ENCODE assay signal across 25 cellular contexts in genomic region chr14:72804653-72805180, GRCh38.
DNase-seq lines count a peak whose midpoint lies in the region; ATAC-seq and TF ChIP-seq lines count a peak whose summit lies in the region.
"Had no signal": no experiment of that assay in that cellular context is flagged by ENCODE, and none has a peak within 500 bp of the region (broad histone marks: within the 10 kb centered on the region; RNA-seq: fewer than 3 reads in every experiment).

No MANE protein-coding gene starts in this region.

- POLR2A ChIA-PET in WTC11 (lab: Charles Lee), result no interaction called here

- no peak for TF ChIP-seq EP300 in suprapubic skin (IDR thresholded peaks at IDR 0.05)

- no peak for TF ChIP-seq POLR2A in suprapubic skin (IDR thresholded peaks at IDR 0.05)
- TF ChIP-seq POLR2A in body of pancreas (IDR thresholded peaks at IDR 0.05), result no peak

- H3K9ac ChIP-seq in iPS-18a (ENCODE audit: low read length) (no peak overlapping the region), colonic mucosa (ENCODE audit: low read depth in 2 of 2, low read length in 2 of 2) (no peak overlapping the region)

- H3K9me2 ChIP-seq in GM23338 (ENCODE audit: insufficient read depth), result peaks cover 12% of the 10 kb centered on the region

- peaks cover 6% of the 10 kb centered on the region; the same call in 1 of the 2 replicates for H3K4me1 ChIP-seq in GM23338 (ENCODE audit: insufficient read depth)
- peaks cover 12% of the 10 kb centered on the region for H3K4me1 ChIP-seq in iPS-18a (ENCODE audit: control insufficient read depth, low read depth, low read length)
- H3K4me1 ChIP-seq in suprapubic skin, result no peaks in the 10 kb centered on the region
- H3K4me1 ChIP-seq in colonic mucosa, result no peaks in the 10 kb centered on the region
- H3K4me1 ChIP-seq in body of pancreas, result no peaks in the 10 kb centered on the region
- H3K4me1 ChIP-seq: BE2C, Peyer's patch, vagina had no signal

- H3K4me1 Mint-ChIP-seq in GM23338, result peaks cover 21% of the 10 kb centered on the region
- peaks cover 24% of the 10 kb centered on the region for H3K4me1 Mint-ChIP-seq in WTC11

- CTCF ChIA-PET in WTC11 (lab: Charles Lee), result no interaction called here

- H3K36me3 Mint-ChIP-seq in GM23338 (ENCODE audit: low read depth), result peaks cover 4% of the 10 kb centered on the region
- peaks cover 4% of the 10 kb centered on the region; the same call in 1 of the 2 replicates for H3K36me3 Mint-ChIP-seq in WTC11
- H3K36me3 Mint-ChIP-seq: CD8-positive, alpha-beta T cell had no signal

- no peak overlapping the region for H2AFZ ChIP-seq in GM23338

- H3K9me3 Mint-ChIP-seq in GM23338 (peaks cover 8% of the 10 kb centered on the region; the same call in 2 of the 3 replicates), WTC11 (peaks cover 21% of the 10 kb centered on the region)
- H3K9me3 Mint-ChIP-seq: CD8-positive, alpha-beta T cell had no signal

- H3K27me3 Mint-ChIP-seq in GM23338 (ENCODE audit: insufficient read depth, low read depth, poor library complexity), result peaks cover 55% of the 10 kb centered on the region
- H3K27me3 Mint-ChIP-seq in WTC11 (ENCODE audit: low read depth), result peaks cover 85% of the 10 kb centered on the region
- H3K27me3 Mint-ChIP-seq: naive B cell had no signal

- intact Hi-C loops in colonic mucosa (cut with DNase I), result no loop called here
- intact Hi-C loops in body of pancreas (cut with DNase I), result no loop called here

- 51% methylated on average over 5 of the region's 5 CpGs for WGBS in suprapubic skin
- 57 to 72% methylated on average over 5 of the region's 5 CpGs for WGBS in body of pancreas, 2 donors

- peaks cover 55% of the 10 kb centered on the region for H3K27me3 ChIP-seq in GM23338 (ENCODE audit: insufficient read depth)
- H3K27me3 ChIP-seq in iPS-18a (ENCODE audit: control insufficient read depth, insufficient read depth, low read length), result peaks cover 33% of the 10 kb centered on the region
- H3K27me3 ChIP-seq in suprapubic skin, result no peaks in the 10 kb centered on the region
- no peaks in the 10 kb centered on the region for H3K27me3 ChIP-seq in colonic mucosa
- H3K27me3 ChIP-seq in body of pancreas, result no peaks in the 10 kb centered on the region
- H3K27me3 ChIP-seq: BE2C, gastroesophageal sphincter, Peyer's patch, vagina had no signal

- no peaks in the 10 kb centered on the region for H4K20me1 ChIP-seq in GM23338 (replicated peaks; ENCODE audit: insufficient read depth)

- H3K36me3 ChIP-seq in GM23338 (ENCODE audit: insufficient read depth) (no peaks in the 10 kb centered on the region), iPS-18a (ENCODE audit: control insufficient read depth, low read depth, low read length) (no peaks in the 10 kb centered on the region), suprapubic skin (no peaks in the 10 kb centered on the region), colonic mucosa (no peaks in the 10 kb centered on the region), body of pancreas (replicated peaks in 1 of 2; ENCODE audit: insufficient read depth in 1 of 2, low read depth in 2 of 2) (no peaks in the 10 kb centered on the region)
- H3K36me3 ChIP-seq: BE2C, gastroesophageal sphincter, Peyer's patch, vagina had no signal

- no peaks in the 10 kb centered on the region for H3F3A ChIP-seq in GM23338 (replicated peaks; ENCODE audit: low read depth)

- ATAC-seq in GM23338 (no peak), WTC11 (no peak; the same call in none of the 2 replicates), GM21390 (IDR thresholded peaks at IDR 0.05; ENCODE audit: unreplicated experiment) (no peak), body of pancreas (no peak)
- ATAC-seq: activated CD4-positive, CD25-positive, alpha-beta regulatory T cell treated with anti-CD3 and anti-CD28 coated beads, Interleukin-2, amount 50 U/mL, for 24 hours; activated T-cell treated with anti-CD3 and anti-CD28 coated beads, Interleukin-2, amount 50 U/mL, for 72 hours; CD8-positive, alpha-beta T cell; gastroesophageal sphincter had no signal

- H3K27ac Mint-ChIP-seq in GM23338, result no peak overlapping the region
- H3K27ac Mint-ChIP-seq in WTC11, result peak overlapping the region; percentile 28; the same call in 1 of the 2 replicates
- H3K27ac Mint-ChIP-seq: activated T-cell treated with anti-CD3 and anti-CD28 coated beads, Interleukin-2, amount 50 U/mL, for 72 hours; CD8-positive, alpha-beta T cell had no signal

- DNase-seq in GM23338 (ENCODE audit: low spot score) (peak; percentile 20), WTC11 (ENCODE audit: low spot score) (no peak), pulmonary artery endothelial cell (ENCODE audit: low read depth, low spot score) (peak; percentile 56), suprapubic skin (ENCODE audit: low spot score in 2 of 2) (no peak), colonic mucosa (no peak), body of pancreas (no peak)
- DNase-seq: activated CD4-positive, alpha-beta T cell treated with anti-CD3 and anti-CD28 coated beads, Interleukin-2, amount 50 U/mL, for 48 hours; activated T-cell treated with anti-CD3 and anti-CD28 coated beads, Interleukin-2, amount 50 U/mL, for 72 hours; BE2C; CD8-positive, alpha-beta T cell; DMS 273 treated with DMSO at 0.1 percent for 48 hours; naive B cell; NCI-H2081; NCI-H226; NCI-H526 treated with DMSO at 0.1 percent for 48 hours; SHP77; small intestine; stimulated activated naive CD4-positive, alpha-beta T cell treated with Interleukin-2 at 50 U/mL for 16 hours; T-helper 2 cell had no signal

- H3K27ac ChIP-seq in GM23338 (ENCODE audit: low read depth) (no peak overlapping the region), iPS-18a (ENCODE audit: low read length) (no peak overlapping the region), suprapubic skin (no peak overlapping the region), colonic mucosa (no peak overlapping the region), body of pancreas (no peak overlapping the region)
- H3K27ac ChIP-seq: gastroesophageal sphincter, Peyer's patch, vagina had no signal

- H3K79me2 ChIP-seq in GM23338 (replicated peaks; ENCODE audit: insufficient read depth), result no peaks in the 10 kb centered on the region

- H3K4me3 Mint-ChIP-seq in GM23338 (peak overlapping the region; percentile 37), WTC11 (peak overlapping the region; percentile 46)
- H3K4me3 Mint-ChIP-seq: activated T-cell treated with anti-CD3 and anti-CD28 coated beads, Interleukin-2, amount 50 U/mL, for 72 hours; CD8-positive, alpha-beta T cell; naive B cell had no signal

- peak overlapping the region; percentile 25 for H3K4me2 ChIP-seq in GM23338

- H3K9me3 ChIP-seq in iPS-18a (ENCODE audit: control insufficient read depth, low read depth, low read length) (no peaks in the 10 kb centered on the region), suprapubic skin (no peaks in the 10 kb centered on the region), colonic mucosa (no peaks in the 10 kb centered on the region), body of pancreas (no peaks in the 10 kb centered on the region)
- H3K9me3 ChIP-seq: BE2C, gastroesophageal sphincter, Peyer's patch, vagina had no signal

- H3K4me3 ChIP-seq in GM23338 (peak overlapping the region; percentile 1; the same call in 1 of the 2 replicates), iPS-18a (ENCODE audit: low read length) (peak overlapping the region; percentile 23), suprapubic skin (no peak overlapping the region), colonic mucosa (no peak overlapping the region), body of pancreas (no peak overlapping the region)
- H3K4me3 ChIP-seq: gastroesophageal sphincter, Peyer's patch, vagina had no signal

- TF ChIP-seq CTCF in GM23338 (conservative IDR thresholded peaks at IDR 0.05; ENCODE audit: low read depth in 2 of 2) (no peak), WTC11 (IDR thresholded peaks at IDR 0.05) (no peak), suprapubic skin (IDR thresholded peaks at IDR 0.05) (no peak), colonic mucosa (IDR thresholded peaks at IDR 0.05) (no peak), body of pancreas (IDR thresholded peaks at IDR 0.05) (no peak)

TF ChIP-seq in GM23338, 12 proteins besides CTCF, POLR2A, EP300 and RAD21 (continues in another document):
- no peak for TF ChIP-seq ETS1 (IDR thresholded peaks at IDR 0.05)

TF ChIP-seq in WTC11, 78 proteins besides CTCF, POLR2A, EP300 and RAD21 (continues in another document):
- TF ChIP-seq ZNF219 (CRISPR knock-in tag; IDR thresholded peaks at IDR 0.05; ENCODE audit: borderline replicate concordance), result no peak
- no peak for TF ChIP-seq ELF4 (CRISPR knock-in tag; IDR thresholded peaks at IDR 0.05; ENCODE audit: low read depth)
- no peak for TF ChIP-seq PRRX2 (CRISPR knock-in tag; IDR thresholded peaks at IDR 0.05)
- TF ChIP-seq, protein P1, sequence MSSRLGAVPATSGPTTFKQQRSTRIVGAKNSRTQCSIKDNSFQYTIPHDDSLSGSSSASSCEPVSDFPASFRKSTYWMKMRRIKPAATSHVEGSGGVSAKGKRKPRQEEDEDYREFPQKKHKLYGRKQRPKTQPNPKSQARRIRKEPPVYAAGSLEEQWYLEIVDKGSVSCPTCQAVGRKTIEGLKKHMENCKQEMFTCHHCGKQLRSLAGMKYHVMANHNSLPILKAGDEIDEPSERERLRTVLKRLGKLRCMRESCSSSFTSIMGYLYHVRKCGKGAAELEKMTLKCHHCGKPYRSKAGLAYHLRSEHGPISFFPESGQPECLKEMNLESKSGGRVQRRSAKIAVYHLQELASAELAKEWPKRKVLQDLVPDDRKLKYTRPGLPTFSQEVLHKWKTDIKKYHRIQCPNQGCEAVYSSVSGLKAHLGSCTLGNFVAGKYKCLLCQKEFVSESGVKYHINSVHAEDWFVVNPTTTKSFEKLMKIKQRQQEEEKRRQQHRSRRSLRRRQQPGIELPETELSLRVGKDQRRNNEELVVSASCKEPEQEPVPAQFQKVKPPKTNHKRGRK (CRISPR knock-in tag; IDR thresholded peaks at IDR 0.05; ENCODE audit: borderline replicate concordance), result no peak
- TF ChIP-seq PREB (CRISPR knock-in tag; IDR thresholded peaks at IDR 0.05; ENCODE audit: borderline replicate concordance), result no peak
- TF ChIP-seq CREB1 (CRISPR knock-in tag; IDR thresholded peaks at IDR 0.05), result no peak
- no peak for TF ChIP-seq USF1 (CRISPR knock-in tag; IDR thresholded peaks at IDR 0.05)
- no peak for TF ChIP-seq NR3C1 (CRISPR knock-in tag; conservative IDR thresholded peaks at IDR 0.05; ENCODE audit: low read depth)

Comparison
In these comparisons a context has a peak if more than half of its experiments do, and no peak if none do; other contexts are left out.
1. DNase-seq: peak in GM23338 (single experiment) and pulmonary artery endothelial cell (single experiment); none in WTC11 (single experiment), suprapubic skin (0 of 2), colonic mucosa (single experiment) and body of pancreas (0 of 4).
2. H3K4me3 ChIP-seq: peak in GM23338 (single experiment) and iPS-18a (single experiment); none in suprapubic skin (single experiment), colonic mucosa (single experiment) and body of pancreas (0 of 2).